19 cellular contexts compared by ENCODE assay signal in the genomic region with DNA sequence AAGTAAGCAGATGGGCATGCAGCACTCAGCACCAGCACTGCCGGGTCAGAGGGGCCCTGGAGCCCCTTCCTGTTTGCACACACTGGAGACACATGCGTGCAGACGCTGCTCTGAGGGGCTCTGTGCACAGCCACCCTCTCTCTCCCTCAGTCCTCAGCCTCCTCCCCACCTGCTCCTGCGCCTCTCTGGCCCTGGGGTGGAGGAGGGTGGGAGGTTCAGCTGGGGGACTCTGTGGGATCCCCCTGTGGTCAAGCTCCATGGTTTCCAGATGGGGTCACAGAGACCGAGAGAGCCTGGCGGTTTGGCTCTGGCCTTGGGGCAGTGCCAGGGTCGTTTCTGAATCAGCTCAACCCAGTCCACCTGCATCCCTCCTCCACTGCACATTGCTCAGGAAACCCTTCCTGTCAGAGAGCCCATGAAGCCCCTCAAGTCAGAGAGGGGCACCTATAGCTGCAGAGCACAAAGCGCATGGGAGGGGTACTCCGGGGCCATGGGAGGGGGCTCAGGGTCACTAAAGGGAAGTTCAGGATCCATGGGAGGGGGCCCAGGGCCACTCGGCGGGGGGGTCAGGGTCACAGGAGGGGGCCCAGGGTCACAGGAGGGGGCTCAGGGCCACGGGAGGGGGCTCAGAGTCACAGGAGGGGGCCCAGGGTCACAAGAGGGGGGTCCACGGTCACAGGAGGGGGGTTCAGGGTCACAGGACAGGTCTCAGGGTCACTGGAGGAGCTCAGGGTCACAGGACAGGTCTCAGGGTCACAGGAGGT.
"Had no signal": no experiment of that assay in that cellular context is flagged by ENCODE, and none has a peak within 500 bp of the region (broad histone marks: within the 10 kb centered on the region; RNA-seq: fewer than 3 reads in every experiment).

No MANE protein-coding gene starts in this region.

- H3K27ac ChIP-seq: adrenal gland, coronary artery, foreskin keratinocyte, psoas muscle, vagina, WERI-Rb-1 had no signal

- H3K27me3 ChIP-seq: adrenal gland, foreskin keratinocyte, vagina had no signal

- H3K4me3 ChIP-seq: adrenal gland, coronary artery, mucosa of descending colon, psoas muscle, vagina had no signal

- H3K36me3 ChIP-seq: adrenal gland, vagina, WERI-Rb-1 had no signal

- ATAC-seq: foreskin keratinocyte; mucosa of descending colon; naive thymus-derived CD8-positive, alpha-beta T cell; psoas muscle had no signal

- DNase-seq: activated CD4-positive, alpha-beta T cell treated with anti-CD3 and anti-CD28 coated beads for 4 hours; activated CD8-positive, alpha-beta memory T cell treated with anti-CD3 and anti-CD28 coated beads for 24 hours; activated naive CD4-positive, alpha-beta T cell treated with anti-CD3 and anti-CD28 coated beads, Interleukin-2, amount 50 U/mL, for 16 hours; adrenal gland; caudate nucleus; effector CD4-positive, alpha-beta T cell; foreskin keratinocyte; mammary epithelial cell; mucosa of descending colon; occipital lobe; psoas muscle; stimulated activated CD4-positive, alpha-beta T cell treated with anti-CD3 and anti-CD28 coated beads, Interleukin-15, amount 100 ng/mL, for 24 hours; stimulated activated CD4-positive, alpha-beta T cell treated with anti-CD3 and anti-CD28 coated beads, Interleukin-4, amount 100 ng/mL, for 4 hours; T-helper 9 cell; WERI-Rb-1 had no signal

- FAIRE-seq: endothelial cell of umbilical vein had no signal

- H3K4me1 ChIP-seq: adrenal gland, foreskin keratinocyte, psoas muscle, vagina had no signal

- H3K9me3 ChIP-seq: adrenal gland, mucosa of descending colon, psoas muscle, vagina had no signal
